9 cellular contexts compared by ENCODE assay signal in genomic region chr1:151720190-151720953, GRCh38. TPM values are rescaled to one million over a fixed set of nuclear protein-coding genes. Genes with fewer than 3 reads are reported as not detected.
DNase-seq lines count a peak whose midpoint lies in the region; ATAC-seq and TF ChIP-seq lines count a peak whose summit lies in the region.
"Had no signal": no experiment of that assay in that cellular context is flagged by ENCODE, and none has a peak within 500 bp of the region (broad histone marks: within the 10 kb centered on the region; RNA-seq: fewer than 3 reads in every experiment).

No MANE protein-coding gene starts in this region.

- H3K4me3 ChIP-seq in HEK293 (ENCODE audit: low read depth, low read length) (no peak overlapping the region), astrocyte of the cerebellum (ENCODE audit: low read depth, low read length) (peak overlapping the region; percentile 41), lower lobe of right lung (peak overlapping the region; percentile 61)

- no peaks in the 10 kb centered on the region for H3K4me1 ChIP-seq in HEK293 (ENCODE audit: control insufficient read depth, insufficient read depth, low read length)
- peaks cover 29% of the 10 kb centered on the region for H3K4me1 ChIP-seq in lower lobe of right lung

- peak; percentile 64 for DNase-seq in AG08396 (ENCODE audit: low spot score)
- no peak for DNase-seq in astrocyte of the cerebellum (ENCODE audit: low read depth)
- no peak for DNase-seq in lower lobe of right lung
- DNase-seq in NCI-H1105 treated with DMSO at 0.1 percent for 48 hours (lab: John Stamatoyannopoulos, UW), result no peak
- DNase-seq in SIG-M5 treated with dmso at 0.1 percent for 504 hours (lab: John Stamatoyannopoulos, UW; ENCODE audit: unreplicated experiment), result no peak
- no peak for DNase-seq in NCI-H526 treated with DMSO at 0.1 percent for 48 hours (lab: John Stamatoyannopoulos, UW)

- TF ChIP-seq CTCF in HEK293 (tag by site-specific recombination; IDR thresholded peaks at IDR 0.05), result no peak
- TF ChIP-seq CTCF in astrocyte of the cerebellum (IDR thresholded peaks at IDR 0.05; ENCODE audit: low read depth, low read length, missing control alignments), result no peak
- no peak for TF ChIP-seq CTCF in lower lobe of right lung (IDR thresholded peaks at IDR 0.05)

- H3K36me3 ChIP-seq in HEK293 (ENCODE audit: control insufficient read depth in 2 of 2, insufficient read depth in 1 of 2, low read length in 2 of 2) (no peaks in the 10 kb centered on the region), lower lobe of right lung (no peaks in the 10 kb centered on the region)

- H3K9me3 ChIP-seq in HEK293 (ENCODE audit: control insufficient read depth, insufficient read depth, low read depth, low read length) (no peaks in the 10 kb centered on the region), lower lobe of right lung (no peaks in the 10 kb centered on the region)

- ATAC-seq in lower lobe of right lung (peak in 1 of 2 donors; percentile 63), GM21526 (IDR thresholded peaks at IDR 0.05; ENCODE audit: low FRiP score, unreplicated experiment) (no peak)

- CTCF ChIA-PET in HEK293 (lab: Yijun Ruan, JAX), result interaction anchor here (0.5 to 1.6 kb wide), 4 partner anchors 11 to 127 kb away, joined by 3 to 11 read pairs (median 6); no protein-coding TSS in a partner anchor

- POLR2A ChIA-PET in HEK293 (lab: Yijun Ruan, JAX), result no interaction called here

- peaks cover 26% of the 10 kb centered on the region for H3K27me3 ChIP-seq in lower lobe of right lung (ENCODE audit: low read depth)

- intact Hi-C loops in lower lobe of right lung (cut with DNase I), result no loop called here

- in situ Hi-C loops in astrocyte of the cerebellum (cut with HindIII; ENCODE audit: low sequenced_read_pairs), result no loop called here

- H3K27ac ChIP-seq in HEK293 (ENCODE audit: extremely low read depth, low read depth, low read length), result no peak overlapping the region
- H3K27ac ChIP-seq in lower lobe of right lung, result peak overlapping the region; percentile 75

TF ChIP-seq in HEK293, 187 proteins besides CTCF, POLR2A, EP300 and RAD21:
- TF ChIP-seq PRDM1 (tag by site-specific recombination; IDR thresholded peaks at IDR 0.05) (0 out of 2 replicates have a peak, but pooled peaks have one; percentile 27), ZNF747 (tag by site-specific recombination; IDR thresholded peaks at IDR 0.05) (no peak), SCRT2 (tag by site-specific recombination; IDR thresholded peaks at IDR 0.05) (peak; percentile 55; the same call in 1 of the 2 replicates), PRDM4 (tag by site-specific recombination; IDR thresholded peaks at IDR 0.05) (no peak), HOXC10 (CRISPR knock-in tag; IDR thresholded peaks at IDR 0.05) (no peak)

RNA-seq across cellular contexts. Expression of gene RIIAD1, which starts 0.9 kb away (rescaled TPM):
- not detected for total RNA-seq in lower lobe of right lung
- total RNA-seq: subcutaneous adipose tissue had no signal

RNA-seq across cellular contexts. Expression of gene CELF3, which starts 3.8 kb away (rescaled TPM):
- total RNA-seq in lower lobe of right lung, result not detected
- total RNA-seq: subcutaneous adipose tissue had no signal

RNA-seq across cellular contexts. Expression of gene MRPL9, which starts 42.9 kb away (rescaled TPM):
- total RNA-seq in lower lobe of right lung, result 59.9 TPM
